In the genomic region with DNA sequence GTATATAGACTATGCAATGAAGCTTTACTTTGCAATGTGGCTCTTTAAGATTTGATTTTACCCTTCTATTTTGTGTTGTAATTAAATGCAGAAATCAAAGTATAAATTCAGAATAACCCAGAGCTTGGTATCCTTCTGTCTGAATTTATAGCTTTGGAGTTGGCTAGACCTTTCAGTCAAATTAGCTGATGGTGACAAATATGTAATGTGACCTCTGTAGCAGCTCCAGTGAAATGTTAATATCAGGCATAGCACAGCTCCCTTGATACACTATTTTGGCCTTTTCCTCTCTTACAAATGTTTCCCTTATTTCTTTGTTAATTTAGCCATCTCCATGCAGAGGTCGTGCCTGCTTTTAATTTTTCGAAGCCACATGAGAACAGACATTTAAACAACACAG, we compare ENCODE assay signal across 19 cellular contexts.
"Had no signal": no experiment of that assay in that cellular context is flagged by ENCODE, and none has a peak within 500 bp of the region (broad histone marks: within the 10 kb centered on the region; RNA-seq: fewer than 3 reads in every experiment).

No MANE protein-coding gene starts in this region.

- H2AFZ ChIP-seq: neural progenitor cell had no signal

- ATAC-seq: activated T-cell treated with anti-CD3 and anti-CD28 coated beads, Interleukin-2, amount 50 U/mL, for 4 hours; effector memory CD8-positive, alpha-beta T cell; left lobe of liver; stimulated activated memory B cell treated with anti-CD40 and anti-IgM and Interleukin-4, amounts not matched to agents 10 μg/mL and 1 μg/mL and 100 μg/mL, for 72 hours had no signal

- H3K4me1 ChIP-seq: neural progenitor cell had no signal

- H3K4me1 Mint-ChIP-seq: activated naive CD4-positive, alpha-beta T cell treated with anti-CD3 and anti-CD28 coated beads, Interleukin-2, amount 10 ng/mL, durations not matched to agents 7 days and 5 days had no signal

- H3K27me3 ChIP-seq: neural progenitor cell, sigmoid colon, spleen, upper lobe of left lung had no signal

- H3K27ac Mint-ChIP-seq: activated naive CD4-positive, alpha-beta T cell treated with anti-CD3 and anti-CD28 coated beads, Interleukin-2, amount 10 ng/mL, durations not matched to agents 7 days and 5 days; neural progenitor cell; stimulated activated memory B cell treated with anti-CD40 and anti-IgM and Interleukin-4, amounts not matched to agents 10 μg/mL and 1 μg/mL and 100 μg/mL, for 72 hours had no signal

- H3K4me2 ChIP-seq: neural progenitor cell had no signal

- H3K27me3 Mint-ChIP-seq: activated naive CD4-positive, alpha-beta T cell treated with anti-CD3 and anti-CD28 coated beads, Interleukin-2, amount 10 ng/mL, durations not matched to agents 7 days and 5 days; effector memory CD8-positive, alpha-beta T cell; stimulated activated memory B cell treated with anti-CD40 and anti-IgM and Interleukin-4, amounts not matched to agents 10 μg/mL and 1 μg/mL and 100 μg/mL, for 72 hours had no signal

- H3K36me3 ChIP-seq: neural progenitor cell, sigmoid colon, spleen, thoracic aorta, upper lobe of left lung had no signal

- H3K27ac ChIP-seq: neural progenitor cell, spleen, thoracic aorta, upper lobe of left lung had no signal

- H3K9me3 ChIP-seq: sigmoid colon, spleen, thoracic aorta, upper lobe of left lung had no signal

- H3K9ac ChIP-seq: neural progenitor cell had no signal

- DNase-seq: activated CD4-positive, alpha-beta T cell treated with anti-CD3 and anti-CD28 coated beads, Interleukin-2, amount 50 U/mL, for 1 hour; activated CD4-positive, CD25-positive, alpha-beta regulatory T cell treated with anti-CD3 and anti-CD28 coated beads, Interleukin-2, amount 50 U/mL, for 72 hours; activated CD8-positive, alpha-beta memory T cell treated with anti-CD3 and anti-CD28 coated beads, Interleukin-2, amount 50 U/mL, for 4 hours; activated effector memory CD4-positive, alpha-beta T cell treated with Interleukin-2 at 50 U/mL for 16 hours; activated naive CD4-positive, alpha-beta T cell treated with anti-CD3 and anti-CD28 coated beads, Interleukin-2, amount 10 ng/mL, durations not matched to agents 7 days and 5 days; activated T-cell treated with anti-CD3 and anti-CD28 coated beads, Interleukin-2, amount 50 U/mL, for 4 hours; effector memory CD8-positive, alpha-beta T cell; foreskin fibroblast; glutamatergic neuron; sigmoid colon; stimulated activated CD4-positive, alpha-beta T cell treated with anti-CD3 and anti-CD28 coated beads, Interleukin-4, amount 100 ng/mL, for 4 hours; T-helper 1 cell; T-helper 9 cell; upper lobe of left lung had no signal

- H3K9me3 Mint-ChIP-seq: activated naive CD4-positive, alpha-beta T cell treated with anti-CD3 and anti-CD28 coated beads, Interleukin-2, amount 10 ng/mL, durations not matched to agents 7 days and 5 days; activated T-cell treated with anti-CD3 and anti-CD28 coated beads, Interleukin-2, amount 50 U/mL, for 4 hours; effector memory CD8-positive, alpha-beta T cell; neural progenitor cell; stimulated activated memory B cell treated with anti-CD40 and anti-IgM and Interleukin-4, amounts not matched to agents 10 μg/mL and 1 μg/mL and 100 μg/mL, for 72 hours had no signal

- H3K4me3 Mint-ChIP-seq: activated naive CD4-positive, alpha-beta T cell treated with anti-CD3 and anti-CD28 coated beads, Interleukin-2, amount 10 ng/mL, durations not matched to agents 7 days and 5 days; activated T-cell treated with anti-CD3 and anti-CD28 coated beads, Interleukin-2, amount 50 U/mL, for 4 hours; effector memory CD8-positive, alpha-beta T cell; neural progenitor cell; stimulated activated memory B cell treated with anti-CD40 and anti-IgM and Interleukin-4, amounts not matched to agents 10 μg/mL and 1 μg/mL and 100 μg/mL, for 72 hours had no signal

- H3K4me3 ChIP-seq: neural progenitor cell, sigmoid colon, spleen, thoracic aorta, upper lobe of left lung had no signal
